Comparison of ENCODE assay signal across 2 cellular contexts in genomic region chr4:176499518-176499917, GRCh38.
A peak's percentile ranks its signal among the peaks of the same experiment; 100 is the strongest.
TF ChIP-seq lines count a peak whose summit lies in the region.

No MANE protein-coding gene starts in this region.

TF ChIP-seq in HCT116, 20 proteins besides CTCF, POLR2A, EP300 and RAD21 (continued from another document):
- TF ChIP-seq REST (IDR thresholded peaks at IDR 0.05; ENCODE audit: low read depth) (no peak), CEBPB (IDR thresholded peaks at IDR 0.05; ENCODE audit: low read depth) (no peak; the same call in 1 of the 2 replicates), FOSL1 (IDR thresholded peaks at IDR 0.05; ENCODE audit: low read depth) (peak; percentile 33; the same call in 1 of the 2 replicates), ZNF274 (IDR thresholded peaks at IDR 0.05; ENCODE audit: low read depth, low read length) (no peak)
TF ChIP-seq in HCT116: peak in this region for 2.

TF ChIP-seq in SK-N-SH treated with all-trans-retinoic acid at 6 μM for 48 hours, 23 proteins besides CTCF, POLR2A, EP300 and RAD21 (continued from another document):
- TF ChIP-seq CREB5 (CRISPR knock-in tag; IDR thresholded peaks at IDR 0.05; ENCODE audit: low read depth): no peak
